19 cellular contexts compared by ENCODE assay signal in the genomic region with DNA sequence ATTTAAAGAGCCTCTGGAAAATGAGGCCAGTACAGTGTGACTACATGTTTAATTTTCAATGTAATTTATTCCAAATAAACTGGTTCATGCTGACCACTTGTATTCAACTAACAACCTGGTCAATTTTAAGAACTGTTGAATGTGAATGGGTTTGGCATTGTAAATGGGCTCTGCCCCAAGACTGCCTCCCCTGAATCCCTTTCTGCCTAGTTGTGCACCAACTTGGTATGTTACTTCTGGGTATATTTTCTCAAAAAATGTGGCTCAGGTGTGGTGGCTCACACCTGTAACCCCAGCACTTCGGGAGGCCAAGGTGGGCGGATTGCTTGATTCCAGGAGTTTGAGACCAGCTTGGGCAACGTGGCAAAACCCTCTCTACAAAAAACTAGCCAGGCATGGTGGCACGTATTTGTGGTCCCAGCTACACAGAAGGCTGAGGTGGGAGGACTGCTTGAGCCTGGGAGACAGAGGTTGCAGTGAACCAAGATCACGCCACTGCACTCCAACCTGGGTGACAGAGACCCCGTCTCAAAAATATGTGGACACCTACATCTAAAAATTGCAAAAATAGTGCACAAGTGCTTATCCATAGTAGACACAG. TPM values are rescaled to one million over a fixed set of nuclear protein-coding genes. Genes with fewer than 3 reads are reported as not detected.
DNase-seq lines count a peak whose midpoint lies in the region; ATAC-seq, FAIRE-seq and TF ChIP-seq lines count a peak whose summit lies in the region.
"Had no signal": no experiment of that assay in that cellular context is flagged by ENCODE, and none has a peak within 500 bp of the region (broad histone marks: within the 10 kb centered on the region; RNA-seq: fewer than 3 reads in every experiment).

No MANE protein-coding gene starts in this region.

- H3K9ac ChIP-seq in HUES64 (ENCODE audit: low read depth, low read length) (no peak overlapping the region), H1 (replicated peaks in 1 of 4; ENCODE audit: extremely low read depth in 1 of 4, low read depth in 3 of 4, low read length in 3 of 4) (no peak overlapping the region)
- H3K9ac ChIP-seq: parathyroid adenoma had no signal

- peak; percentile 19 for DNase-seq in stimulated activated CD4-positive, alpha-beta T cell treated with anti-CD3 and anti-CD28 coated beads, Interleukin-15, amount 100 ng/mL, for 24 hours
- no peak for DNase-seq in stimulated activated CD4-positive, alpha-beta T cell treated with anti-CD3 and anti-CD28 coated beads, Interleukin-4, amount 100 ng/mL, for 1 hour
- DNase-seq in H1 (ENCODE audit: low read depth in 1 of 2, low spot score in 2 of 2) (no peak), type B pancreatic cell (ENCODE audit: extremely low spot score, unreplicated experiment) (no peak), DMS114 treated with DMSO at 0.1 percent for 48 hours (lab: John Stamatoyannopoulos, UW; ENCODE audit: unreplicated experiment) (no peak), NCI-H2107 (lab: John Stamatoyannopoulos, UW) (no peak)
- DNase-seq: activated CD4-positive, alpha-beta T cell treated with anti-CD3 and anti-CD28 coated beads, Interleukin-2, amount 10 ng/mL, durations not matched to agents 24 days and 14 days; GDM1; H7; NCI-H1436; PC-3; stimulated activated CD4-positive, alpha-beta T cell treated with anti-CD3 and anti-CD28 coated beads, Interleukin-4, amount 100 ng/mL, for 24 hours had no signal

- H3K9me3 Mint-ChIP-seq in type B pancreatic cell, result no peaks in the 10 kb centered on the region
- H3K9me3 Mint-ChIP-seq: activated CD4-positive, alpha-beta T cell treated with anti-CD3 and anti-CD28 coated beads, Interleukin-2, amount 10 ng/mL, durations not matched to agents 24 days and 14 days had no signal

- no peak overlapping the region for H4K8ac ChIP-seq in H1 (ENCODE audit: extremely low read depth, insufficient read depth, low read length)

- H3K9me3 ChIP-seq in HUES64 (ENCODE audit: insufficient read depth, low read depth, low read length) (no peaks in the 10 kb centered on the region), H1 (ENCODE audit: insufficient read depth in 2 of 2, low read depth in 1 of 2, low read length in 1 of 2) (no peaks in the 10 kb centered on the region)
- H3K9me3 ChIP-seq: ascending aorta had no signal

- H3K36me3 Mint-ChIP-seq in type B pancreatic cell, result peaks cover 46% of the 10 kb centered on the region

- H3K23me2 ChIP-seq in H1 (ENCODE audit: low read depth, low read length), result peaks cover 7% of the 10 kb centered on the region; the same call in 1 of the 2 replicates

- no peak overlapping the region for H2BK15ac ChIP-seq in H1 (ENCODE audit: low read length)

- H3K4me1 ChIP-seq in HUES64 (ENCODE audit: insufficient read depth, low read length) (peaks cover under 1% of the 10 kb centered on the region; the same call in 1 of the 2 replicates), H1 (replicated peaks in 1 of 4; ENCODE audit: control insufficient read depth in 3 of 4, insufficient read depth in 4 of 4, low read length in 3 of 4) (peaks cover 0 to 4% (median under 1%) of the 10 kb centered on the region in 4 experiments; a peak in 3 of 7 replicates)
- H3K4me1 ChIP-seq: parathyroid adenoma had no signal

- H3K4ac ChIP-seq in H1 (replicated peaks; ENCODE audit: insufficient read length, low read depth, low read length), result no peak overlapping the region

- no peak overlapping the region for H2BK120ac ChIP-seq in H1 (replicated peaks; ENCODE audit: low read depth, low read length)

- H3K4me2 ChIP-seq in H1 (ENCODE audit: insufficient read depth in 1 of 2, low read depth in 2 of 2, low read length in 2 of 2), result no peak overlapping the region

- no peak overlapping the region for H3K14ac ChIP-seq in H1 (ENCODE audit: insufficient read length)

- H3K79me1 ChIP-seq in H1 (ENCODE audit: low read depth, low read length), result no peaks in the 10 kb centered on the region; the same call in 1 of the 2 replicates

- no peak overlapping the region for H4K5ac ChIP-seq in H1 (ENCODE audit: insufficient read length, low read depth, low read length)

- ATAC-seq in GM19035 (IDR thresholded peaks at IDR 0.05; ENCODE audit: unreplicated experiment), result no peak
- ATAC-seq: PC-3 had no signal

- no peak overlapping the region for H2AFZ ChIP-seq in H1 (ENCODE audit: low read length)
- H2AFZ ChIP-seq: parathyroid adenoma had no signal

- H4K91ac ChIP-seq in H1 (replicated peaks; ENCODE audit: insufficient read length, low read length), result no peak overlapping the region

- H3K18ac ChIP-seq in H1 (ENCODE audit: extremely low read depth, low read length), result no peak overlapping the region

- H3K27me3 ChIP-seq in HUES64 (ENCODE audit: insufficient read depth, low read length) (no peaks in the 10 kb centered on the region), H1 (replicated peaks in 1 of 4; ENCODE audit: control insufficient read depth in 3 of 4, extremely low read depth in 1 of 4, insufficient read depth in 3 of 4, low read length in 3 of 4) (no peaks in the 10 kb centered on the region)
- H3K27me3 ChIP-seq: ascending aorta had no signal

- H3K23ac ChIP-seq in H1 (ENCODE audit: insufficient read length), result no peak overlapping the region

- POLR2A ChIA-PET in H1 (lab: Charles Lee; ENCODE audit: partially characterized antibody), result interaction anchor here (0.6 to 6.2 kb wide), 20 partner anchors 6 to 562 kb away, joined by 3 to 133 read pairs (median 3); a partner anchor contains a TSS

- FAIRE-seq in H1 (lab: Jason Lieb, UNC), result no peak
- FAIRE-seq: colon, frontal cortex had no signal

- H3K56ac ChIP-seq in H1 (replicated peaks; ENCODE audit: insufficient read length, low read depth, low read length), result no peak overlapping the region

- H2BK20ac ChIP-seq in H1 (ENCODE audit: low read length), result no peak overlapping the region

- H2BK12ac ChIP-seq in H1 (ENCODE audit: low read depth, low read length), result no peak overlapping the region

- H2AK5ac ChIP-seq in H1 (ENCODE audit: low read depth, low read length), result no peak overlapping the region

- H3K4me3 ChIP-seq in HUES64 (ENCODE audit: low read length), result no peak overlapping the region
- H3K4me3 ChIP-seq in H1 (ENCODE audit: extremely low read depth in 1 of 4, insufficient read depth in 2 of 4, low read depth in 3 of 4, low read length in 4 of 4), result no peak overlapping the region
- H3K4me3 ChIP-seq: ascending aorta had no signal

- CTCF ChIA-PET in H1 (lab: Charles Lee; ENCODE audit: partially characterized antibody), result interaction anchor here (0.9 kb wide), 1 partner anchor 18 kb away, joined by 6 read pairs; no protein-coding TSS in a partner anchor

- H2BK5ac ChIP-seq in H1 (ENCODE audit: low read depth, low read length), result no peak overlapping the region

- 94% methylated on average over 6 of the region's 6 CpGs for WGBS in HUES64
- WGBS in H1 (ENCODE audit: extremely low coverage in 1 of 2, insufficient coverage in 1 of 2, insufficient read length in 1 of 2, insufficient replicate concordance in 2 of 2, low coverage in 1 of 2, low lambda C conversion rate in 2 of 2, missing lambda C conversion rate in 1 of 2), 2 experiments, result 92% methylated on average over 6 of the region's 6 CpGs; no CpG with 5 or more reads in 1 of the 2 experiments

- peak overlapping the region; percentile 15 for H3K27ac Mint-ChIP-seq in type B pancreatic cell
- H3K27ac Mint-ChIP-seq: activated CD4-positive, alpha-beta T cell treated with anti-CD3 and anti-CD28 coated beads, Interleukin-2, amount 10 ng/mL, durations not matched to agents 24 days and 14 days had no signal

- H3K79me2 ChIP-seq in H1 (ENCODE audit: control insufficient read depth in 1 of 2, insufficient read depth in 2 of 2, low read length in 2 of 2), result peaks cover 0 to 13% of the 10 kb centered on the region in 2 experiments; a peak in 2 of 4 replicates
- H3K79me2 ChIP-seq: parathyroid adenoma had no signal

- TF ChIP-seq CTCF in H1 (IDR thresholded peaks at IDR 0.05; ENCODE audit: control extremely low read depth in 1 of 3, insufficient read depth in 1 of 3, low read depth in 1 of 3, low read length in 3 of 3) (no peak), type B pancreatic cell (conservative IDR thresholded peaks at IDR 0.05) (no peak)

- H3K27ac ChIP-seq in HUES64 (ENCODE audit: low read depth, low read length) (peak overlapping the region; percentile 47; the same call in 1 of the 2 replicates), H1 (ENCODE audit: low read depth, low read length) (no peak overlapping the region)
- H3K27ac ChIP-seq: ascending aorta, parathyroid adenoma had no signal

- no peak for TF ChIP-seq RAD21 in H1 (IDR thresholded peaks at IDR 0.05 in 1 of 2, conservative IDR thresholded peaks at IDR 0.05 in 1 of 2; ENCODE audit: low read depth in 2 of 2, low read length in 2 of 2)

- H3K4me1 Mint-ChIP-seq in type B pancreatic cell (ENCODE audit: unreplicated experiment), result peaks cover 7% of the 10 kb centered on the region

- H4K20me1 ChIP-seq in H1 (replicated peaks in 1 of 2; ENCODE audit: control insufficient read depth in 1 of 2, insufficient read depth in 2 of 2, low read length in 2 of 2), result peaks cover 5 to 6% of the 10 kb centered on the region in 2 experiments

- H3K36me3 ChIP-seq in HUES64 (ENCODE audit: insufficient read depth, low read length) (peaks cover 70% of the 10 kb centered on the region), H1 (ENCODE audit: control insufficient read depth in 2 of 4, insufficient read depth in 4 of 4, low read length in 3 of 4) (peaks cover 23 to 64% (median 45%) of the 10 kb centered on the region in 4 experiments)

- no peaks in the 10 kb centered on the region for H3K27me3 Mint-ChIP-seq in type B pancreatic cell
- H3K27me3 Mint-ChIP-seq: activated CD4-positive, alpha-beta T cell treated with anti-CD3 and anti-CD28 coated beads, Interleukin-2, amount 10 ng/mL, durations not matched to agents 24 days and 14 days had no signal

- H3K4me3 Mint-ChIP-seq in type B pancreatic cell, result no peak overlapping the region
- H3K4me3 Mint-ChIP-seq: activated CD4-positive, alpha-beta T cell treated with anti-CD3 and anti-CD28 coated beads, Interleukin-2, amount 10 ng/mL, durations not matched to agents 24 days and 14 days had no signal

- no peak for TF ChIP-seq EP300 in H1 (IDR thresholded peaks at IDR 0.05; ENCODE audit: borderline replicate concordance in 1 of 2, low read depth in 2 of 2, low read length in 2 of 2)

- peak; percentile 4 to 65; a peak in 2 of 3 replicates for TF ChIP-seq POLR2A in H1 (IDR thresholded peaks at IDR 0.05; ENCODE audit: control extremely low read depth in 1 of 2, low read depth in 2 of 2, low read length in 2 of 2)

RNA-seq across cellular contexts. Expression of a gene that starts 7.2 kb away (rescaled TPM):
- 1,447 TPM for polyA plus RNA-seq in HUES64 (2013, experiment 1 of 2)
- 1,536 TPM for polyA plus RNA-seq in HUES64 (2013, experiment 2 of 2)
- 1,161 and 1,163 TPM in 2 replicates for total RNA-seq in H1 (2021; fragmentation: NEBNext Ultra II Directional; extraction: Animal tissue kit (Norgen Biotek cat#: 25700))
- polyA plus RNA-seq in H1 (2011; rRNA removed), result 427 and 1,184 TPM in 2 replicates
- polyA plus RNA-seq in H1 (2011; cell fraction: cytosol; rRNA removed), result 1,821 TPM
- polyA plus RNA-seq in H1 (2011; cell fraction: nucleus; rRNA removed), result 333 TPM
- 826 to 1,542 TPM (median 1,147 TPM) in 4 replicates for polyA plus RNA-seq in H1 (2012, experiment 1 of 2)
- 3,492 TPM for polyA plus RNA-seq in H1 (2012, experiment 2 of 2)
- 2,151 TPM for polyA plus RNA-seq in H1 (2013, experiment 1 of 2)
- 2,199 TPM for polyA plus RNA-seq in H1 (2013, experiment 2 of 2)
- polyA minus RNA-seq in H1 (2011; rRNA and poly(A)+ RNA removed), result 111 and 181 TPM in 2 replicates
- polyA minus RNA-seq in H1 (2011; cell fraction: cytosol; rRNA and poly(A)+ RNA removed), result 653 TPM
- polyA minus RNA-seq in H1 (2011; cell fraction: nucleus; rRNA and poly(A)+ RNA removed), result 338 TPM
- total RNA-seq in type B pancreatic cell (ENCODE audit: low replicate concordance), result 1,623 and 1,887 TPM in 2 replicates

RNA-seq across cellular contexts. Expression of a gene that starts 7.3 kb away (rescaled TPM):
- polyA plus RNA-seq in HUES64 (2013, experiment 1 of 2), result 15.5 TPM
- 14.7 TPM for polyA plus RNA-seq in HUES64 (2013, experiment 2 of 2)
- 19.8 and 24.9 TPM in 2 replicates for total RNA-seq in H1 (2021; fragmentation: NEBNext Ultra II Directional; extraction: Animal tissue kit (Norgen Biotek cat#: 25700))
- 7.5 and 10.5 TPM in 2 replicates for polyA plus RNA-seq in H1 (2011; rRNA removed)
- polyA plus RNA-seq in H1 (2011; cell fraction: cytosol; rRNA removed), result 14.7 TPM
- polyA plus RNA-seq in H1 (2011; cell fraction: nucleus; rRNA removed), result 5.3 TPM
- 11.9 to 23.5 TPM (median 14.2 TPM) in 4 replicates for polyA plus RNA-seq in H1 (2012, experiment 1 of 2)
- 4.9 TPM for polyA plus RNA-seq in H1 (2012, experiment 2 of 2)
- polyA plus RNA-seq in H1 (2013, experiment 1 of 2), result 20.8 TPM
- 18.8 TPM for polyA plus RNA-seq in H1 (2013, experiment 2 of 2)
- 10.2 and 13.3 TPM in 2 replicates for polyA minus RNA-seq in H1 (2011; rRNA and poly(A)+ RNA removed)
- 15.6 TPM for polyA minus RNA-seq in H1 (2011; cell fraction: cytosol; rRNA and poly(A)+ RNA removed)
- polyA minus RNA-seq in H1 (2011; cell fraction: nucleus; rRNA and poly(A)+ RNA removed), result 18.3 TPM
- 21.0 and 22.0 TPM in 2 replicates for total RNA-seq in type B pancreatic cell (ENCODE audit: low replicate concordance)

RNA-seq across cellular contexts. Expression of a gene that starts 44.8 kb away (rescaled TPM):
- not detected for polyA plus RNA-seq in HUES64 (2013, experiment 1 of 2)
- not detected for polyA plus RNA-seq in HUES64 (2013, experiment 2 of 2)
- not detected in 2 replicates for total RNA-seq in H1 (2021; fragmentation: NEBNext Ultra II Directional; extraction: Animal tissue kit (Norgen Biotek cat#: 25700))
- polyA plus RNA-seq in H1 (2011; rRNA removed), result 0.03 TPM in 2 replicates
- polyA plus RNA-seq in H1 (2011; cell fraction: cytosol; rRNA removed), result 0.03 TPM
- 0.06 TPM for polyA plus RNA-seq in H1 (2011; cell fraction: nucleus; rRNA removed)
- polyA plus RNA-seq in H1 (2012, experiment 1 of 2), result 0.09 to 0.18 TPM (median 0.11 TPM) in 4 replicates
- 0.03 TPM for polyA plus RNA-seq in H1 (2012, experiment 2 of 2)
- polyA plus RNA-seq in H1 (2013, experiment 1 of 2), result 0.02 TPM
- 0.02 TPM for polyA plus RNA-seq in H1 (2013, experiment 2 of 2)
- 0.07 and 0.13 TPM in 2 replicates for polyA minus RNA-seq in H1 (2011; rRNA and poly(A)+ RNA removed)
- not detected for polyA minus RNA-seq in H1 (2011; cell fraction: cytosol; rRNA and poly(A)+ RNA removed)
- not detected for polyA minus RNA-seq in H1 (2011; cell fraction: nucleus; rRNA and poly(A)+ RNA removed)
- total RNA-seq in type B pancreatic cell (ENCODE audit: low replicate concordance), result 0.43 and 0.62 TPM in 2 replicates
- total RNA-seq: activated CD4-positive, alpha-beta T cell treated with anti-CD3 and anti-CD28 coated beads, Interleukin-2, amount 10 ng/mL, durations not matched to agents 24 days and 14 days; ascending aorta; H7; PC-3; SK-MEL-5 had no signal
